ENCODE assay signal across 19 cellular contexts in the genomic region with DNA sequence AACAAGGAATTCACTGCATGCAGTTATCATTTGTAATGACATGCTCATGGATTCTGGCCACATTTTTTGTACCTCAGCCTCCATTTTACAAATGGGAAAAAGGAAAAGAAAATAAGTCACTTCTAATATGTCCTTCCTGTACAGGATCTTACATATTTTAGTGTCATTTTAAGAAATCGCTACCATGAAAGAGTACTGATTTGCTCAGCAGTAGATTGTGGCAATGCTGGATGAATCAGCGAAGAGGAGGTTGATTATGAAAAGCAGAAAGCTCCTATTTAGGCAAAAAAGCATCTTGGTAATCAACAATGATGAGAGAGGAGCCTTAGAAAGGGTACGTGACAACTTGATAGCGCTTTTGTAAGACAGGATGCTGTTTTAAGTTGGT.
DNase-seq lines count a peak whose midpoint lies in the region; ATAC-seq, FAIRE-seq and TF ChIP-seq lines count a peak whose summit lies in the region.
"Had no signal": no experiment of that assay in that cellular context is flagged by ENCODE, and none has a peak within 500 bp of the region (broad histone marks: within the 10 kb centered on the region; RNA-seq: fewer than 3 reads in every experiment).

No MANE protein-coding gene starts in this region.

- no peak overlapping the region for H3K27ac Mint-ChIP-seq in astrocyte (ENCODE audit: unreplicated experiment)
- no peak overlapping the region for H3K27ac Mint-ChIP-seq in activated CD8-positive, alpha-beta T cell treated with anti-CD3 and anti-CD28 coated beads for 36 hours
- H3K27ac Mint-ChIP-seq: CD4-positive, alpha-beta memory T cell; GM23338 had no signal

- no peaks in the 10 kb centered on the region for H3K9me3 ChIP-seq in liver (ENCODE audit: control insufficient read depth in 4 of 4, low read length in 3 of 4)
- H3K9me3 ChIP-seq in HepG2 (ENCODE audit: low read length): no peaks in the 10 kb centered on the region
- H3K9me3 ChIP-seq in astrocyte (ENCODE audit: insufficient read depth, low read depth, low read length): no peaks in the 10 kb centered on the region
- H3K9me3 ChIP-seq in A673 (ENCODE audit: low read depth, low read length, poor library complexity, severe bottlenecking): no peaks in the 10 kb centered on the region
- H3K9me3 ChIP-seq: A549 had no signal

- BruUV-seq in HepG2 (replicated peaks; lab: Mats Ljungman, UMichigan) (no TSS peak), A673 (replicated peaks; lab: Mats Ljungman, UMichigan) (no TSS peak)

- H3K27me3 ChIP-seq in liver (ENCODE audit: control insufficient read depth in 4 of 4, insufficient read depth in 4 of 4, low read length in 3 of 4): no peaks in the 10 kb centered on the region
- H3K27me3 ChIP-seq in HepG2 (ENCODE audit: control insufficient read depth in 1 of 2, insufficient read depth in 2 of 2, low read length in 2 of 2): no peaks in the 10 kb centered on the region
- H3K27me3 ChIP-seq in astrocyte (ENCODE audit: insufficient read depth, low read length): no peaks in the 10 kb centered on the region
- no peaks in the 10 kb centered on the region for H3K27me3 ChIP-seq in A673 (replicated peaks; ENCODE audit: insufficient read depth, low read depth, low read length, poor library complexity)

- H3K9ac ChIP-seq in liver (ENCODE audit: low read depth in 1 of 2, low read length in 2 of 2): no peak overlapping the region
- H3K9ac ChIP-seq in HepG2 (ENCODE audit: insufficient read depth, low read depth, low read length): no peak overlapping the region
- H3K9ac ChIP-seq in astrocyte (ENCODE audit: low read length): no peak overlapping the region

- no peak overlapping the region for H3K4me3 ChIP-seq in liver (ENCODE audit: low read depth in 1 of 3, low read length in 3 of 3)
- H3K4me3 ChIP-seq in HepG2 (replicated peaks in 1 of 3; ENCODE audit: insufficient read depth in 1 of 3, low read depth in 2 of 3, low read length in 3 of 3): no peak overlapping the region
- no peak overlapping the region for H3K4me3 ChIP-seq in astrocyte (ENCODE audit: insufficient read depth, low read depth, low read length)
- no peak overlapping the region for H3K4me3 ChIP-seq in fibroblast of pulmonary artery (replicated peaks; ENCODE audit: low read depth, low read length)
- H3K4me3 ChIP-seq in A673 (ENCODE audit: low read depth, low read length, poor library complexity, severe bottlenecking): no peak overlapping the region
- H3K4me3 ChIP-seq: A549, GM23338 had no signal

- H3K4me1 ChIP-seq in liver (ENCODE audit: control insufficient read depth in 4 of 4, insufficient read depth in 4 of 4, low read length in 3 of 4) (peaks cover 0 to 5% (median 1%) of the 10 kb centered on the region in 4 donors), HepG2 (ENCODE audit: insufficient read depth, low read length) (peaks cover 38% of the 10 kb centered on the region), astrocyte (ENCODE audit: insufficient read depth, low read length) (peaks cover 20% of the 10 kb centered on the region), A673 (ENCODE audit: insufficient read depth, low read length, poor library complexity, severe bottlenecking) (peaks cover 4% of the 10 kb centered on the region)

- H3K79me2 ChIP-seq in HepG2 (ENCODE audit: insufficient read depth, low read length) (no peaks in the 10 kb centered on the region), astrocyte (ENCODE audit: insufficient read depth, low read length) (no peaks in the 10 kb centered on the region)

- H3K4me3 Mint-ChIP-seq in astrocyte (ENCODE audit: unreplicated experiment): no peak overlapping the region
- H3K4me3 Mint-ChIP-seq in activated CD8-positive, alpha-beta T cell treated with anti-CD3 and anti-CD28 coated beads for 36 hours: no peak overlapping the region
- H3K4me3 Mint-ChIP-seq: CD4-positive, alpha-beta memory T cell; GM23338 had no signal

- H3K4me2 ChIP-seq in HepG2 (ENCODE audit: low read depth, low read length) (no peak overlapping the region), astrocyte (ENCODE audit: low read length) (no peak overlapping the region)
- H3K4me2 ChIP-seq: A549, GM23338 had no signal

- H3K4me1 Mint-ChIP-seq in astrocyte (ENCODE audit: low read depth, unreplicated experiment): peaks cover 25% of the 10 kb centered on the region
- H3K4me1 Mint-ChIP-seq in activated CD8-positive, alpha-beta T cell treated with anti-CD3 and anti-CD28 coated beads for 36 hours (ENCODE audit: low read depth): no peaks in the 10 kb centered on the region

- TF ChIP-seq POLR2A in HepG2 (IDR thresholded peaks at IDR 0.05; ENCODE audit: insufficient read depth in 1 of 2, low read depth in 2 of 2, low read length in 2 of 2): no peak

- no peaks in the 10 kb centered on the region for H3K9me3 Mint-ChIP-seq in astrocyte (ENCODE audit: unreplicated experiment)
- no peaks in the 10 kb centered on the region for H3K9me3 Mint-ChIP-seq in activated CD8-positive, alpha-beta T cell treated with anti-CD3 and anti-CD28 coated beads for 36 hours
- H3K9me3 Mint-ChIP-seq: CD4-positive, alpha-beta memory T cell; GM23338 had no signal

- ATAC-seq in HepG2: no peak
- ATAC-seq in sciatic nerve: no peak
- ATAC-seq in activated CD8-positive, alpha-beta T cell treated with anti-CD3 and anti-CD28 coated beads for 36 hours: no peak
- ATAC-seq: A549, GM23338, PC-3 had no signal

- H3K36me3 Mint-ChIP-seq in astrocyte (ENCODE audit: low read depth, unreplicated experiment): no peaks in the 10 kb centered on the region
- no peaks in the 10 kb centered on the region for H3K36me3 Mint-ChIP-seq in activated CD8-positive, alpha-beta T cell treated with anti-CD3 and anti-CD28 coated beads for 36 hours (ENCODE audit: low read depth)
- H3K36me3 Mint-ChIP-seq: CD4-positive, alpha-beta memory T cell had no signal

- no peak for TF ChIP-seq RAD21 in liver (IDR thresholded peaks at IDR 0.05)
- TF ChIP-seq RAD21 in HepG2 (CRISPR knock-in tag; IDR thresholded peaks at IDR 0.05): no peak

- TF ChIP-seq EP300 in HepG2 (IDR thresholded peaks at IDR 0.05; ENCODE audit: low read depth in 2 of 2, low read length in 2 of 2) (no peak), HepG2 (CRISPR knock-in tag; IDR thresholded peaks at IDR 0.05; ENCODE audit: borderline replicate concordance) (no peak)

- no peaks in the 10 kb centered on the region for H3K36me3 ChIP-seq in liver (ENCODE audit: control insufficient read depth in 4 of 4, insufficient read depth in 3 of 4, low read depth in 1 of 4, low read length in 3 of 4)
- no peaks in the 10 kb centered on the region for H3K36me3 ChIP-seq in HepG2 (replicated peaks in 1 of 2; ENCODE audit: control insufficient read depth in 1 of 2, insufficient read depth in 2 of 2, low read length in 2 of 2)
- H3K36me3 ChIP-seq in astrocyte (ENCODE audit: insufficient read depth, low read length): no peaks in the 10 kb centered on the region
- no peaks in the 10 kb centered on the region for H3K36me3 ChIP-seq in A673 (ENCODE audit: insufficient read depth, low read length, poor library complexity, severe bottlenecking)

- DNase-seq in HepG2 (ENCODE audit: low spot score) (no peak), astrocyte (ENCODE audit: low read depth) (peak; percentile 54), fibroblast of pulmonary artery (ENCODE audit: low read depth) (peak; percentile 61), sciatic nerve (ENCODE audit: low spot score) (no peak), A673 (ENCODE audit: low spot score) (no peak)
- DNase-seq in activated naive CD4-positive, alpha-beta T cell treated with anti-CD3 and anti-CD28 coated beads, Interleukin-2, amount 50 U/mL, for 16 hours: no peak
- no peak for DNase-seq in activated CD8-positive, alpha-beta T cell treated with anti-CD3 and anti-CD28 coated beads for 36 hours
- DNase-seq: CD4-positive, alpha-beta memory T cell; DND-41; GDM1; MV-4-11; NCI-H1436 treated with DMSO at 0.1 percent for 48 hours; NCI-H2081; NCI-H226; PC-3 had no signal

- no peak for TF ChIP-seq CTCF in liver (IDR thresholded peaks at IDR 0.05; ENCODE audit: low read depth, low read length, missing input control)
- no peak for TF ChIP-seq CTCF in HepG2 (CRISPR knock-in tag; IDR thresholded peaks at IDR 0.05)
- no peak for TF ChIP-seq CTCF in astrocyte (IDR thresholded peaks at IDR 0.05; ENCODE audit: insufficient read depth, low read depth, low read length)
- no peak for TF ChIP-seq CTCF in fibroblast of pulmonary artery (IDR thresholded peaks at IDR 0.05; ENCODE audit: low read length, missing control alignments)
- TF ChIP-seq CTCF in A673 (conservative IDR thresholded peaks at IDR 0.05; ENCODE audit: low read depth, low read length): no peak
- TF ChIP-seq CTCF in activated CD8-positive, alpha-beta T cell treated with anti-CD3 and anti-CD28 coated beads for 36 hours (IDR thresholded peaks at IDR 0.05): no peak

- H2AFZ ChIP-seq in HepG2 (ENCODE audit: low read length) (no peak overlapping the region), astrocyte (ENCODE audit: low read depth, low read length) (no peak overlapping the region)
- H2AFZ ChIP-seq: GM23338 had no signal

- CTCF ChIA-PET in HepG2 (lab: Yijun Ruan, JAX; ENCODE audit: low intra/inter-chr PET ratio, low total read pairs): no interaction called here
- CTCF ChIA-PET in A673 (lab: Charles Lee): no interaction called here
- CTCF ChIA-PET in activated CD8-positive, alpha-beta T cell treated with anti-CD3 and anti-CD28 coated beads for 36 hours (lab: Charles Lee): no interaction called here

- H4K20me1 ChIP-seq in HepG2 (ENCODE audit: insufficient read depth, low read length): no peaks in the 10 kb centered on the region
- no peaks in the 10 kb centered on the region for H4K20me1 ChIP-seq in astrocyte (ENCODE audit: insufficient read depth, low read length)

- no peak for FAIRE-seq in HepG2 (lab: Jason Lieb, UNC)
- no peak for FAIRE-seq in astrocyte (lab: Jason Lieb, UNC)
- FAIRE-seq: A549, D721Med had no signal

- no peaks in the 10 kb centered on the region for H3K27me3 Mint-ChIP-seq in astrocyte (ENCODE audit: low read depth, unreplicated experiment)
- peaks cover 6% of the 10 kb centered on the region for H3K27me3 Mint-ChIP-seq in activated CD8-positive, alpha-beta T cell treated with anti-CD3 and anti-CD28 coated beads for 36 hours

- intact Hi-C loops in HepG2 (cut with micrococcal nuclease; ENCODE audit: unreplicated experiment): loop anchor here (10.0 kb wide), 1 partner anchor 957 kb away; the partner anchor contains the start of gene NRP1
- intact Hi-C loops in sciatic nerve (cut with DNase I): no loop called here
- intact Hi-C loops in A673 (cut with micrococcal nuclease; ENCODE audit: unreplicated experiment): no loop called here
- intact Hi-C loops in activated CD8-positive, alpha-beta T cell treated with anti-CD3 and anti-CD28 coated beads for 36 hours (cut with micrococcal nuclease): no loop called here

- in situ Hi-C loops in HepG2 (cut with HindIII; ENCODE audit: extremely low pct_ligation_motif_present, low pct_unique_long_range_greater_than_20kb): no loop called here

- 76% methylated on average over 4 of the region's 4 CpGs for WGBS in liver
- WGBS in HepG2 (ENCODE audit: low lambda C conversion rate): 85% methylated on average over 4 of the region's 4 CpGs

- H3K27ac ChIP-seq in liver (ENCODE audit: low read depth in 1 of 2, low read length in 2 of 2) (no peak overlapping the region), HepG2 (ENCODE audit: extremely low read length, insufficient read depth, low read length) (no peak overlapping the region), astrocyte (ENCODE audit: low read depth, low read length) (no peak overlapping the region), A673 (ENCODE audit: low read depth, low read length, poor library complexity, severe bottlenecking) (no peak overlapping the region)

- POLR2A ChIA-PET in HepG2 (lab: Yijun Ruan, JAX): no interaction called here
- POLR2A ChIA-PET in A673 (lab: Charles Lee; ENCODE audit: low non-redundant PET): no interaction called here
- POLR2A ChIA-PET in activated CD8-positive, alpha-beta T cell treated with anti-CD3 and anti-CD28 coated beads for 36 hours (lab: Charles Lee): no interaction called here

Comparison
In these comparisons a context has a peak if more than half of its experiments do, and no peak if none do; other contexts are left out.
1. DNase-seq: peak in astrocyte (single experiment) and fibroblast of pulmonary artery (single experiment); none in HepG2 (single experiment), sciatic nerve (single experiment), A673 (single experiment), activated naive CD4-positive, alpha-beta T cell treated with anti-CD3 and anti-CD28 coated beads, Interleukin-2, amount 50 U/mL, for 16 hours (single experiment) and activated CD8-positive, alpha-beta T cell treated with anti-CD3 and anti-CD28 coated beads for 36 hours (single experiment).